10 cellular contexts compared by ENCODE assay signal in genomic region chr6:43645613-43645964, GRCh38. TPM values are rescaled to one million over a fixed set of nuclear protein-coding genes. Genes with fewer than 3 reads are reported as not detected.
DNase-seq lines count a peak whose midpoint lies in the region; ATAC-seq lines count a peak whose summit lies in the region.
"Had no signal": no experiment of that assay in that cellular context is flagged by ENCODE, and none has a peak within 500 bp of the region (broad histone marks: within the 10 kb centered on the region; RNA-seq: fewer than 3 reads in every experiment).

No MANE protein-coding gene starts in this region.

- H3K27me3 Mint-ChIP-seq in activated T-helper 1 cell treated with anti-CD3 and anti-CD28 coated beads, Interleukin-12 subunit alpha, Interleukin-12 subunit beta, Interleukin-2, Interleukin-4 antibody, amounts not matched to agents 30 ng/mL and 10 ng/mL and 1 ng/mL, durations not matched to agents 14 hours and 24 hours and 36 hours (ENCODE audit: insufficient read depth) = peaks cover 3% of the 10 kb centered on the region

- DNase-seq in activated T-helper 1 cell treated with anti-CD3 and anti-CD28 coated beads, Interleukin-12 subunit alpha, Interleukin-12 subunit beta, Interleukin-2, Interleukin-4 antibody, amounts not matched to agents 30 ng/mL and 10 ng/mL and 1 ng/mL, durations not matched to agents 14 hours and 24 hours and 36 hours (ENCODE audit: low spot score) = no peak
- DNase-seq in left ventricle myocardium superior = no peak
- no peak for DNase-seq in skeletal muscle cell (ENCODE audit: low read depth)
- DNase-seq in KG1 (lab: John Stamatoyannopoulos, UW) = no peak
- DNase-seq in NCI-H345 (lab: John Stamatoyannopoulos, UW) = no peak
- DNase-seq in hippocampal formation (lab: John Stamatoyannopoulos, UW) = no peak

- H3K4me1 Mint-ChIP-seq in activated T-helper 1 cell treated with anti-CD3 and anti-CD28 coated beads, Interleukin-12 subunit alpha, Interleukin-12 subunit beta, Interleukin-2, Interleukin-4 antibody, amounts not matched to agents 30 ng/mL and 10 ng/mL and 1 ng/mL, durations not matched to agents 14 hours and 24 hours and 36 hours (ENCODE audit: low read depth) = peaks cover 20% of the 10 kb centered on the region

- H3K4me3 ChIP-seq in skeletal muscle cell (ENCODE audit: low read depth, low read length) = peak overlapping the region; percentile 56

- intact Hi-C loops in activated T-helper 1 cell treated with anti-CD3 and anti-CD28 coated beads, Interleukin-12 subunit alpha, Interleukin-12 subunit beta, Interleukin-2, Interleukin-4 antibody, amounts not matched to agents 30 ng/mL and 10 ng/mL and 1 ng/mL, durations not matched to agents 14 hours and 24 hours and 36 hours (cut with micrococcal nuclease) = loop anchor here (1.0 to 2.0 kb wide), 3 partner anchors 10 to 41 kb away; partner anchors contain the start of genes MAD2L1BP and MRPS18A
- intact Hi-C loops in left ventricle myocardium superior (cut with micrococcal nuclease) = no loop called here

- H3K27ac Mint-ChIP-seq in activated T-helper 1 cell treated with anti-CD3 and anti-CD28 coated beads, Interleukin-12 subunit alpha, Interleukin-12 subunit beta, Interleukin-2, Interleukin-4 antibody, amounts not matched to agents 30 ng/mL and 10 ng/mL and 1 ng/mL, durations not matched to agents 14 hours and 24 hours and 36 hours = peak overlapping the region; percentile 72

- ATAC-seq in GM21723 (IDR thresholded peaks at IDR 0.05; ENCODE audit: unreplicated experiment) (peak; percentile 11), left ventricle myocardium superior (peak; percentile 4), GM21423 (IDR thresholded peaks at IDR 0.05; ENCODE audit: unreplicated experiment) (no peak)

- H3K36me3 Mint-ChIP-seq in activated T-helper 1 cell treated with anti-CD3 and anti-CD28 coated beads, Interleukin-12 subunit alpha, Interleukin-12 subunit beta, Interleukin-2, Interleukin-4 antibody, amounts not matched to agents 30 ng/mL and 10 ng/mL and 1 ng/mL, durations not matched to agents 14 hours and 24 hours and 36 hours (ENCODE audit: low read depth) = peaks cover 13% of the 10 kb centered on the region

- peak overlapping the region; percentile 87 for H3K4me3 Mint-ChIP-seq in activated T-helper 1 cell treated with anti-CD3 and anti-CD28 coated beads, Interleukin-12 subunit alpha, Interleukin-12 subunit beta, Interleukin-2, Interleukin-4 antibody, amounts not matched to agents 30 ng/mL and 10 ng/mL and 1 ng/mL, durations not matched to agents 14 hours and 24 hours and 36 hours

- no peaks in the 10 kb centered on the region for H3K9me3 Mint-ChIP-seq in activated T-helper 1 cell treated with anti-CD3 and anti-CD28 coated beads, Interleukin-12 subunit alpha, Interleukin-12 subunit beta, Interleukin-2, Interleukin-4 antibody, amounts not matched to agents 30 ng/mL and 10 ng/mL and 1 ng/mL, durations not matched to agents 14 hours and 24 hours and 36 hours

RNA-seq across cellular contexts. Expression of gene RSPH9, which starts 0.8 kb away (rescaled TPM):
- total RNA-seq in activated T-helper 1 cell treated with anti-CD3 and anti-CD28 coated beads, Interleukin-12 subunit alpha, Interleukin-12 subunit beta, Interleukin-2, Interleukin-4 antibody, amounts not matched to agents 30 ng/mL and 10 ng/mL and 1 ng/mL, durations not matched to agents 14 hours and 24 hours and 36 hours = not detected in 2 replicates
- total RNA-seq in left ventricle myocardium superior = 0.15 TPM
- total RNA-seq: esophagus mucosa, SJSA1 had no signal

RNA-seq across cellular contexts. Expression of gene MAD2L1BP, which starts 9.9 kb away (rescaled TPM):
- total RNA-seq in activated T-helper 1 cell treated with anti-CD3 and anti-CD28 coated beads, Interleukin-12 subunit alpha, Interleukin-12 subunit beta, Interleukin-2, Interleukin-4 antibody, amounts not matched to agents 30 ng/mL and 10 ng/mL and 1 ng/mL, durations not matched to agents 14 hours and 24 hours and 36 hours = 34.8 and 39.0 TPM in 2 replicates
- total RNA-seq in left ventricle myocardium superior = 28.3 TPM

RNA-seq across cellular contexts. Expression of gene GTPBP2, which starts 16.5 kb away (rescaled TPM):
- 72.4 and 73.0 TPM in 2 replicates for total RNA-seq in activated T-helper 1 cell treated with anti-CD3 and anti-CD28 coated beads, Interleukin-12 subunit alpha, Interleukin-12 subunit beta, Interleukin-2, Interleukin-4 antibody, amounts not matched to agents 30 ng/mL and 10 ng/mL and 1 ng/mL, durations not matched to agents 14 hours and 24 hours and 36 hours
- 23.6 TPM for total RNA-seq in left ventricle myocardium superior

RNA-seq across cellular contexts. Expression of gene MRPS18A, which starts 42.0 kb away (rescaled TPM):
- total RNA-seq in activated T-helper 1 cell treated with anti-CD3 and anti-CD28 coated beads, Interleukin-12 subunit alpha, Interleukin-12 subunit beta, Interleukin-2, Interleukin-4 antibody, amounts not matched to agents 30 ng/mL and 10 ng/mL and 1 ng/mL, durations not matched to agents 14 hours and 24 hours and 36 hours = 55.0 and 55.9 TPM in 2 replicates
- total RNA-seq in left ventricle myocardium superior = 46.0 TPM
